ENCODE assay signal across 8 cellular contexts in the genomic region with DNA sequence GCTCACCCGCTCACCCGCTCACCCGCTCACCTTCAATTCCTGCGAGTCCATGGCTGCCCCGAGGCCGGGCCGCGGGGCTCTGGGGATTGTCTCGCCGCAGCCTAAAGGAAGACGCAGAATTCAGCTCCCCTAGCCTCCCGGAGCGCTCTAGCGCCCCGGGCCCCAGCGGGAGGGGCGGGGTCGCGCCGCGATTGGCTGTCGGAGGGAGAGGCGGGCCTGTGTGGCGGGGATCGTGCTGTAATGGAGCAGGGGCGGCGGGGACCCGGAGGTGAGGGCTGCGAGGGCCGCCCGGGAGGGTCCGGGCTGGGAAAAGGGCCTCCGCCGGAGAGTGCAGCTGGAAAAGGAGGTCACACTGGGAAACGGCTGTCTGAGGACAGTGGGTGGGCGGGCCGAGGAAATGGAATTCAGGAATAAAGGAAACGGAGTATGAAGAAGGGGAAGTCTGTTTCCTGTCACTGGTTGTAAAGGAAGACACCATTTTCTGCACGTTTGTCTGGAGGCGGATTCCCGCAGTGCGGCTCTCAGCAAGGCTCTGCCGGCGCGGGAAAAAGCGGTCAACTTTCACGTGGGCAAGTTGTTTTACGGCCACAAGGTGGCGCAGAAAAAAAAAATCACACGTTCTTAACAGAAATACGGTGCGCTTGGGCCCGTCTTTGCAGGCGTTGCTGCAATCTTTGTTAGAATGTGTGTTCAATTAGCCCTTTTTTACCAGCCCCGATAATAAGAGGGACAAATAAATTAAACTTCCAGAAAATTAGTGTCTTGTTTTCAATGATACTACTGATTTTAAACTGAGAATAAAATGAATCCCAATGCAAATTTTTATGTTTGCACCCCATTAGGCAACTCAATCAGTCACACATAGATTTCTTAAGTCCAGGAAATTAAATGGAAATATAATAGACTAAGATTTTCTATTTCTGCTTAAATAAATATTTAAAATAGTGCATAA. TPM values are rescaled to one million over a fixed set of nuclear protein-coding genes. Genes with fewer than 3 reads are reported as not detected.
DNase-seq lines count a peak whose midpoint lies in the region; ATAC-seq and TF ChIP-seq lines count a peak whose summit lies in the region.

Gene TTC21B (minus strand): TSS at position 122 of the 952 bp plus-strand sequence. CDS start 71 bp downstream, at position 51.

- H3K4me3 ChIP-seq in SU-DHL-6 (ENCODE audit: insufficient read depth, low read length, poor library complexity, severe bottlenecking) (peak within 1 kb of the TSS; percentile 83), ovary (peak within 1 kb of the TSS; percentile 68), thyroid gland (replicated peaks in 1 of 3) (peak within 1 kb of the TSS; percentile 42 to 56 (median 55))

- H3F3A ChIP-seq in SU-DHL-6 (ENCODE audit: insufficient read depth): peaks cover 6% of the 10 kb centered on the region; the same call in 1 of the 2 replicates

- DNase-seq in NCI-H128 (lab: John Stamatoyannopoulos, UW; ENCODE audit: unreplicated experiment): peak; percentile 74
- DNase-seq in activated naive CD8-positive, alpha-beta T cell treated with anti-CD3 and anti-CD28 coated beads, Interleukin-2, amount 50 U/mL, for 16 hours (ENCODE audit: low read depth, low spot score): peak; percentile 90
- DNase-seq in Right ventricle myocardium inferior (ENCODE audit: missing footprints): peak; percentile 97
- peak; percentile 94 to 96 (median 95) for DNase-seq in ovary
- DNase-seq in thyroid gland: peak; percentile 95 to 97

- H3K9ac ChIP-seq in SU-DHL-6 (ENCODE audit: low read length): peak within 1 kb of the TSS; percentile 68

- no peak for TF ChIP-seq EP300 in ovary (IDR thresholded peaks at IDR 0.05)

- intact Hi-C loops in Right ventricle myocardium inferior (cut with DNase I): loop anchor here (2.0 to 5.0 kb wide), 2 partner anchors 173 to 228 kb away; no protein-coding TSS in a partner anchor
- intact Hi-C loops in ovary (cut with DNase I): loop anchor here in 1 of 4 donors (10.0 kb wide), 1 partner anchor 171 kb away; the partner anchor contains the start of gene SCN1A
- intact Hi-C loops in thyroid gland (cut with DNase I): loop anchor here (10.0 kb wide), 1 partner anchor 171 kb away; the partner anchor contains the start of gene SCN1A

- H3K9me2 ChIP-seq in SU-DHL-6 (replicated peaks; ENCODE audit: insufficient read depth, low read length): no peaks in the 10 kb centered on the region

- H3K79me2 ChIP-seq in SU-DHL-6 (ENCODE audit: insufficient read depth, low read length): no peaks in the 10 kb centered on the region; the same call in 1 of the 2 replicates

- H3K9me3 ChIP-seq in SU-DHL-6 (ENCODE audit: insufficient read depth, low read length) (no peaks in the 10 kb centered on the region), ovary (no peaks in the 10 kb centered on the region), thyroid gland (no peaks in the 10 kb centered on the region)

- H4K20me1 ChIP-seq in SU-DHL-6 (ENCODE audit: low read depth, low read length): no peaks in the 10 kb centered on the region

- no peaks in the 10 kb centered on the region for H3K27me3 ChIP-seq in SU-DHL-6 (ENCODE audit: low read length)
- H3K27me3 ChIP-seq in ovary: no peaks in the 10 kb centered on the region
- no peaks in the 10 kb centered on the region for H3K27me3 ChIP-seq in thyroid gland

- H3K36me3 ChIP-seq in SU-DHL-6 (ENCODE audit: low read length) (peaks cover 2% of the 10 kb centered on the region; the same call in 1 of the 2 replicates), ovary (no peaks in the 10 kb centered on the region), thyroid gland (no peaks in the 10 kb centered on the region)

- H3K27ac ChIP-seq in SU-DHL-6 (ENCODE audit: low read depth, low read length): no peak within 1 kb of the TSS
- H3K27ac ChIP-seq in ovary: peak within 1 kb of the TSS; percentile 61 to 67
- H3K27ac ChIP-seq in thyroid gland: peak within 1 kb of the TSS; percentile 65 to 87 (median 72)

- ATAC-seq in HG02678 (IDR thresholded peaks at IDR 0.05; ENCODE audit: unreplicated experiment) (peak; percentile 94), Right ventricle myocardium inferior (peak; percentile 100)

- 0% methylated on average over 54 to 55 of the region's 55 CpGs for WGBS in ovary, 3 donors
- 0 to 1% methylated on average over 30 to 34 of the region's 55 CpGs for whole genome bisulfite sequencing in thyroid gland, 2 donors

- H3K4me1 ChIP-seq in ovary (ENCODE audit: insufficient read depth): peaks cover 9% of the 10 kb centered on the region
- H3K4me1 ChIP-seq in thyroid gland: peaks cover 15 to 17% of the 10 kb centered on the region in 2 donors

- H3K4me2 ChIP-seq in SU-DHL-6 (ENCODE audit: low read depth, low read length, poor library complexity, severe bottlenecking): peak within 1 kb of the TSS; percentile 91

- TF ChIP-seq POLR2A in ovary (IDR thresholded peaks at IDR 0.05) (peak; percentile 59), thyroid gland (IDR thresholded peaks at IDR 0.05) (peak in 1 of 2 donors; percentile 86)

- peak; percentile 79 for TF ChIP-seq CTCF in GM12872 (IDR thresholded peaks at IDR 0.05; ENCODE audit: insufficient read depth, low read depth, low read length)
- peak; percentile 60 for TF ChIP-seq CTCF in SU-DHL-6 (IDR thresholded peaks at IDR 0.05; ENCODE audit: insufficient read depth, low read length, poor library complexity, severe bottlenecking)
- peak; percentile 64 to 72 (median 69) for TF ChIP-seq CTCF in ovary (IDR thresholded peaks at IDR 0.05)
- peak; percentile 57 to 92 (median 70) for TF ChIP-seq CTCF in thyroid gland (IDR thresholded peaks at IDR 0.05)

- peak within 1 kb of the TSS; percentile 76 for H2AFZ ChIP-seq in SU-DHL-6 (ENCODE audit: low read depth, low read length, severe bottlenecking)

RNA-seq across cellular contexts. Expression of gene TTC21B, which starts in this region (rescaled TPM):
- 15.6 TPM for total RNA-seq in Right ventricle myocardium inferior
- total RNA-seq in ovary: 10 to 100 TPM; 21.0 to 53.4 (median 23.1) TPM
- polyA plus RNA-seq in ovary: 10 to 100 TPM in 1 of 2 donors, 1 to 10 TPM in 1; 8.6 to 14.5 TPM
- 10 to 100 TPM; 29.1 to 45.7 (median 32.9) TPM for total RNA-seq in thyroid gland
